Comparison of ENCODE assay signal across 9 cellular contexts in genomic region chr2:74333175-74333574, GRCh38. TPM values are rescaled to one million over a fixed set of nuclear protein-coding genes. Genes with fewer than 3 reads are reported as not detected.
DNase-seq lines count a peak whose midpoint lies in the region; ATAC-seq and TF ChIP-seq lines count a peak whose summit lies in the region.
"Had no signal": no experiment of that assay in that cellular context is flagged by ENCODE, and none has a peak within 500 bp of the region (broad histone marks: within the 10 kb centered on the region; RNA-seq: fewer than 3 reads in every experiment).

No MANE protein-coding gene starts in this region.

- ATAC-seq in upper lobe of left lung (ENCODE audit: low FRiP score in 2 of 2) (no peak), HG02973 (IDR thresholded peaks at IDR 0.05; ENCODE audit: unreplicated experiment) (no peak)
- ATAC-seq in activated T-cell treated with anti-CD3 and anti-CD28 coated beads, Interleukin-2, amount 50 U/mL, for 4 hours, result no peak

- no peak for TF ChIP-seq EP300 in upper lobe of left lung (IDR thresholded peaks at IDR 0.05)

- no peak overlapping the region for H3K4me3 Mint-ChIP-seq in activated naive CD4-positive, alpha-beta T cell treated with anti-CD3 and anti-CD28 coated beads, Interleukin-2, amount 10 ng/mL, durations not matched to agents 7 days and 5 days
- H3K4me3 Mint-ChIP-seq in activated T-cell treated with anti-CD3 and anti-CD28 coated beads, Interleukin-2, amount 50 U/mL, for 4 hours, result no peak overlapping the region
- H3K4me3 Mint-ChIP-seq: activated naive CD4-positive, alpha-beta T cell treated with anti-CD3 and anti-CD28 coated beads, Interleukin-2, amount 50 U/mL, for 24 hours had no signal

- H3K9me3 Mint-ChIP-seq in activated naive CD4-positive, alpha-beta T cell treated with anti-CD3 and anti-CD28 coated beads, Interleukin-2, amount 10 ng/mL, durations not matched to agents 7 days and 5 days, result no peaks in the 10 kb centered on the region
- no peaks in the 10 kb centered on the region for H3K9me3 Mint-ChIP-seq in activated T-cell treated with anti-CD3 and anti-CD28 coated beads, Interleukin-2, amount 50 U/mL, for 4 hours
- H3K9me3 Mint-ChIP-seq: activated naive CD4-positive, alpha-beta T cell treated with anti-CD3 and anti-CD28 coated beads, Interleukin-2, amount 50 U/mL, for 24 hours had no signal

- H3K9me3 ChIP-seq in adrenal gland (replicated peaks in 1 of 3), result no peaks in the 10 kb centered on the region
- no peaks in the 10 kb centered on the region for H3K9me3 ChIP-seq in upper lobe of left lung

- intact Hi-C loops in adrenal gland (cut with DNase I), result loop anchor here (5.0 to 10.0 kb wide), 2 partner anchors 62 to 76 kb away; no protein-coding TSS in a partner anchor

- H3K36me3 ChIP-seq in adrenal gland (replicated peaks in 1 of 2) (no peaks in the 10 kb centered on the region), upper lobe of left lung (peaks cover 0 to 28% (median 9%) of the 10 kb centered on the region in 4 donors)

- H3K27ac Mint-ChIP-seq in activated naive CD4-positive, alpha-beta T cell treated with anti-CD3 and anti-CD28 coated beads, Interleukin-2, amount 10 ng/mL, durations not matched to agents 7 days and 5 days, result no peak overlapping the region
- H3K27ac Mint-ChIP-seq: activated naive CD4-positive, alpha-beta T cell treated with anti-CD3 and anti-CD28 coated beads, Interleukin-2, amount 50 U/mL, for 24 hours had no signal

- H3K4me1 ChIP-seq in adrenal gland (replicated peaks in 1 of 2) (no peaks in the 10 kb centered on the region), upper lobe of left lung (peaks cover 0 to 2% (median under 1%) of the 10 kb centered on the region in 4 donors)

- no peaks in the 10 kb centered on the region for H3K27me3 Mint-ChIP-seq in activated naive CD4-positive, alpha-beta T cell treated with anti-CD3 and anti-CD28 coated beads, Interleukin-2, amount 10 ng/mL, durations not matched to agents 7 days and 5 days
- H3K27me3 Mint-ChIP-seq in activated T-cell treated with anti-CD3 and anti-CD28 coated beads, Interleukin-2, amount 50 U/mL, for 4 hours (ENCODE audit: low read depth), result no peaks in the 10 kb centered on the region
- H3K27me3 Mint-ChIP-seq: activated naive CD4-positive, alpha-beta T cell treated with anti-CD3 and anti-CD28 coated beads, Interleukin-2, amount 50 U/mL, for 24 hours had no signal

- CTCF ChIA-PET in activated naive CD4-positive, alpha-beta T cell treated with anti-CD3 and anti-CD28 coated beads, Interleukin-2, amount 10 ng/mL, durations not matched to agents 7 days and 5 days (lab: Charles Lee), result interaction anchor here (1.2 to 5.5 kb wide), 7 partner anchors 8 to 199 kb away, joined by 3 to 116 read pairs (median 8); no protein-coding TSS in a partner anchor

- H3K27me3 ChIP-seq in adrenal gland, result no peaks in the 10 kb centered on the region
- H3K27me3 ChIP-seq in upper lobe of left lung, result no peaks in the 10 kb centered on the region

- no peaks in the 10 kb centered on the region for H3K36me3 Mint-ChIP-seq in activated naive CD4-positive, alpha-beta T cell treated with anti-CD3 and anti-CD28 coated beads, Interleukin-2, amount 10 ng/mL, durations not matched to agents 7 days and 5 days
- peaks cover 10% of the 10 kb centered on the region for H3K36me3 Mint-ChIP-seq in activated T-cell treated with anti-CD3 and anti-CD28 coated beads, Interleukin-2, amount 50 U/mL, for 4 hours (ENCODE audit: insufficient read depth)

- 55 to 76% (median 65%) methylated on average over 2 to 3 of the region's 3 CpGs for WGBS in adrenal gland, 4 donors
- WGBS in upper lobe of left lung, 2 donors, result 69 to 79% methylated on average over 3 of the region's 3 CpGs

- peaks cover 11% of the 10 kb centered on the region for H3K4me1 Mint-ChIP-seq in activated naive CD4-positive, alpha-beta T cell treated with anti-CD3 and anti-CD28 coated beads, Interleukin-2, amount 10 ng/mL, durations not matched to agents 7 days and 5 days
- peaks cover 5% of the 10 kb centered on the region for H3K4me1 Mint-ChIP-seq in activated T-cell treated with anti-CD3 and anti-CD28 coated beads, Interleukin-2, amount 50 U/mL, for 4 hours (ENCODE audit: low read depth)

- H3K27ac ChIP-seq in adrenal gland (no peak overlapping the region), upper lobe of left lung (no peak overlapping the region)

- DNase-seq in activated naive CD4-positive, alpha-beta T cell treated with anti-CD3 and anti-CD28 coated beads, Interleukin-2, amount 10 ng/mL, durations not matched to agents 7 days and 5 days, result peak; percentile 52
- no peak for DNase-seq in activated naive CD4-positive, alpha-beta T cell treated with Interleukin-2 at 50 U/mL for 16 hours
- peak; percentile 7 for DNase-seq in NCI-H1105 (lab: John Stamatoyannopoulos, UW)
- DNase-seq in adrenal gland, result peak in 5 of 7 donors; percentile 25 to 53 (median 40)
- DNase-seq in lung microvascular endothelial cell (ENCODE audit: low read depth in 2 of 2), result peak; percentile 37 to 79
- no peak for DNase-seq in upper lobe of left lung
- no peak for DNase-seq in activated T-cell treated with anti-CD3 and anti-CD28 coated beads, Interleukin-2, amount 50 U/mL, for 4 hours

- TF ChIP-seq POLR2A in adrenal gland (IDR thresholded peaks at IDR 0.05) (no peak), upper lobe of left lung (IDR thresholded peaks at IDR 0.05) (no peak)

- TF ChIP-seq CTCF in adrenal gland (IDR thresholded peaks at IDR 0.05), result peak in 4 of 6 experiments; percentile 21 to 52 (median 32)
- TF ChIP-seq CTCF in upper lobe of left lung (IDR thresholded peaks at IDR 0.05), result no peak

- H3K4me3 ChIP-seq in adrenal gland (no peak overlapping the region), upper lobe of left lung (no peak overlapping the region)

RNA-seq across cellular contexts. Expression of gene SLC4A5, which starts 10.0 kb away (rescaled TPM):
- total RNA-seq in adrenal gland, result 1 to 10 TPM in 1 of 8 donors, under 1 TPM in 6, not detected in 1; 0.14 to 1.3 (median 0.74) TPM
- 1 to 10 TPM in 1 of 3 donors, under 1 TPM in 2; 0.51 to 2.7 (median 0.71) TPM for polyA plus RNA-seq in adrenal gland
- under 0.01 and 0.20 TPM in 2 replicates for total RNA-seq in lung microvascular endothelial cell
- 10 to 100 TPM in 3 of 6 donors, 1 to 10 TPM in 3; 3.2 to 47.1 (median 11.0) TPM for total RNA-seq in upper lobe of left lung
- total RNA-seq in activated T-cell treated with anti-CD3 and anti-CD28 coated beads, Interleukin-2, amount 50 U/mL, for 4 hours, result 1 to 10 TPM; 1.3 to 1.5 (median 1.4) TPM

RNA-seq across cellular contexts. Expression of gene DCTN1, which starts 46.9 kb away (rescaled TPM):
- 100 to 1,000 TPM; 106 to 188 (median 146) TPM for total RNA-seq in adrenal gland
- polyA plus RNA-seq in adrenal gland, result 100 to 1,000 TPM; 142 to 258 (median 212) TPM
- 95.2 and 117 TPM in 2 replicates for total RNA-seq in lung microvascular endothelial cell
- total RNA-seq in upper lobe of left lung, result 100 to 1,000 TPM; 106 to 260 (median 147) TPM
- 10 to 100 TPM; 94.4 to 97.7 (median 97.6) TPM for total RNA-seq in activated T-cell treated with anti-CD3 and anti-CD28 coated beads, Interleukin-2, amount 50 U/mL, for 4 hours

Comparison
In these comparisons a context has a peak if more than half of its experiments do, and no peak if none do; other contexts are left out.
1. DNase-seq: peak in activated naive CD4-positive, alpha-beta T cell treated with anti-CD3 and anti-CD28 coated beads, Interleukin-2, amount 10 ng/mL, durations not matched to agents 7 days and 5 days (single experiment), NCI-H1105 (single experiment), adrenal gland (5 of 7) and lung microvascular endothelial cell (2 of 2); none in activated naive CD4-positive, alpha-beta T cell treated with Interleukin-2 at 50 U/mL for 16 hours (single experiment), upper lobe of left lung (0 of 2) and activated T-cell treated with anti-CD3 and anti-CD28 coated beads, Interleukin-2, amount 50 U/mL, for 4 hours (single experiment).
2. CTCF ChIP-seq: peak in adrenal gland (4 of 6); none in upper lobe of left lung (0 of 6).